In the genomic region with DNA sequence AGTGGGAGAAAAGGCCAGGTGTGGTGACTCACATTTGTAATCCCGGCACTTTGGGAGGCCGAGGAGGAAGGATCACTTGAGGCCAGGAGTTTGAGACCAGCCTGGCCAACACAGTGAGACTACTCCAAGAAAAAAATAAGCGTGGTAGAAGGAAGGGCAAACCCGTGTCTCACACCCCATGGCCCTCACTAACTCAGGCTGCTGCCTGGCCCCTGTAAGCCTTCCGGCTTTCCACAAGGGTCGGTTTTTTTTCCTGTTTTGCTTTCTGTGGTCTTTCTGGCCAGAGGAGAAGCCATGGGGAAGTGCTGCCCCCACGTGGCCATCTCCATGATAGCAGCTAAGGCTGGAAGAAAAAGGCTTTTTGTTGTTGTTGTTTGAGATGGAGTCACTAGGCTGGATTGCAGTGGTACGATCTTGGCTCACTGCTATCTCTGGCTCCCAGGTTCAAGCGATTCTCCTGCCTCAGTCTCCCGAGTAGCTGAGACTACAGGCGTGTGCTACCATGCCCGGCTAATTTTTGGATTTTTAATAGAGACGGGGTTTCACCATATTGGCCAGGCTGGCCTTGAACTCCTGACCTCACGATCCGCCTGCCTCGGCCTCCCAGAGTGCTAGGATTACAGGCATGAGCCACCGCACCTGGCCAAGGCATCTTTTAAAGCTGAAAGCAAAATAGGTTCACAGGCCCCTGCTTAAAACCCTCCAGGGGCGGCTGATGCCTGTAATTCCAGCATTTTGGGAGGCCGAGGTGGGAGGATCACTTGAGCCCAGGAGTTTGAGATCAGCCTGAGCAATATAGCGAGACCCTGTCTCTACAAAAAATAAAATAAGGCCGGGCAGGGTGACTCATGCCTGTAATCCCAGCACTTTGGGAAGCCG, we compare ENCODE assay signal across 8 cellular contexts. TPM values are rescaled to one million over a fixed set of nuclear protein-coding genes. Genes with fewer than 3 reads are reported as not detected.
A peak's percentile ranks its signal among the peaks of the same experiment; 100 is the strongest.
DNase-seq lines count a peak whose midpoint lies in the region; ATAC-seq, FAIRE-seq and TF ChIP-seq lines count a peak whose summit lies in the region.

No MANE protein-coding gene starts in this region.

- no peak overlapping the region for H3K27ac ChIP-seq in SK-N-SH (ENCODE audit: low read depth in 2 of 2, low read length in 1 of 2)

- no peaks in the 10 kb centered on the region for H3K9me2 ChIP-seq in SK-N-SH

- FAIRE-seq in urothelium cell line (lab: Jason Lieb, UNC): no peak

- H3K36me3 Mint-ChIP-seq in activated naive CD4-positive, alpha-beta T cell treated with anti-CD3 and anti-CD28 coated beads, Interleukin-2, amount 50 U/mL, for 72 hours: no peaks in the 10 kb centered on the region

- H3K4me2 ChIP-seq in SK-N-SH: no peak overlapping the region

- ATAC-seq in activated naive CD4-positive, alpha-beta T cell treated with anti-CD3 and anti-CD28 coated beads, Interleukin-2, amount 50 U/mL, for 72 hours: peak in 1 of 2 donors; percentile 21
- ATAC-seq in Right ventricle myocardium superior (ENCODE audit: poor library complexity) (peak; percentile 64), GM18870 (IDR thresholded peaks at IDR 0.05; ENCODE audit: unreplicated experiment) (no peak)

- DNase-seq in DMS79 treated with DMSO at 0.1 percent for 48 hours (lab: John Stamatoyannopoulos, UW) (peak; percentile 71), M059J (ENCODE audit: low read depth) (peak; percentile 62), SK-N-SH (peak; percentile 71), Right ventricle myocardium superior (peak; percentile 90), posterior vena cava (ENCODE audit: low spot score) (peak; percentile 94), urothelium cell line (ENCODE audit: low spot score) (peak; percentile 21)
- peak; percentile 79 to 92 for DNase-seq in activated naive CD4-positive, alpha-beta T cell treated with anti-CD3 and anti-CD28 coated beads, Interleukin-2, amount 50 U/mL, for 72 hours (ENCODE audit: low spot score in 2 of 2)

- no peak overlapping the region for H3K9ac ChIP-seq in SK-N-SH

- peak overlapping the region in 1 of 2 donors; percentile 52 for H3K27ac Mint-ChIP-seq in activated naive CD4-positive, alpha-beta T cell treated with anti-CD3 and anti-CD28 coated beads, Interleukin-2, amount 50 U/mL, for 72 hours

- TF ChIP-seq EP300 in SK-N-SH (IDR thresholded peaks at IDR 0.05; ENCODE audit: borderline replicate concordance in 1 of 2, low read depth in 1 of 2, low read length in 1 of 2): no peak

- H2AFZ ChIP-seq in SK-N-SH (ENCODE audit: low read depth): peak overlapping the region; percentile 50; the same call in 1 of the 2 replicates

- H3K4me3 ChIP-seq in SK-N-SH (ENCODE audit: low read depth in 2 of 2, low read length in 1 of 2): peak overlapping the region in 1 of 2 experiments; percentile 18; a peak in 1 of 4 replicates

- CTCF ChIA-PET in SK-N-SH (lab: Yijun Ruan, JAX): interaction anchor here (0.6 to 5.5 kb wide), 32 partner anchors 9 to 1796 kb away, joined by 3 to 75 read pairs (median 4); a partner anchor contains a TSS

- H4K20me1 ChIP-seq in SK-N-SH (ENCODE audit: insufficient read depth): no peaks in the 10 kb centered on the region

- H3K9me3 ChIP-seq in SK-N-SH: no peaks in the 10 kb centered on the region

- H3K9me3 Mint-ChIP-seq in activated naive CD4-positive, alpha-beta T cell treated with anti-CD3 and anti-CD28 coated beads, Interleukin-2, amount 50 U/mL, for 72 hours: no peaks in the 10 kb centered on the region

- peaks cover 21% of the 10 kb centered on the region for H3K27me3 ChIP-seq in SK-N-SH (ENCODE audit: insufficient read depth)

- intact Hi-C loops in Right ventricle myocardium superior (cut with DNase I) (loop anchor here (2.0 to 5.0 kb wide), 2 partner anchors 192 to 239 kb away; no protein-coding TSS in a partner anchor), posterior vena cava (cut with DNase I) (loop anchor here (2.0 to 5.0 kb wide), 3 partner anchors 190 to 239 kb away; no protein-coding TSS in a partner anchor)

- WGBS in SK-N-SH (ENCODE audit: low lambda C conversion rate): 27% methylated on average over 22 of the region's 22 CpGs

- TF ChIP-seq RAD21 in SK-N-SH (IDR thresholded peaks at IDR 0.05; ENCODE audit: low read length): peak; percentile 97

- no peaks in the 10 kb centered on the region for H3K36me3 ChIP-seq in SK-N-SH (replicated peaks in 1 of 2; ENCODE audit: control insufficient read depth in 1 of 2, insufficient read depth in 2 of 2, low read length in 1 of 2)

- no peaks in the 10 kb centered on the region for H3K4me1 ChIP-seq in SK-N-SH (ENCODE audit: control insufficient read depth in 1 of 2, insufficient read depth in 2 of 2, low read depth in 1 of 2, low read length in 1 of 2)

- no peaks in the 10 kb centered on the region for H3K79me2 ChIP-seq in SK-N-SH (ENCODE audit: insufficient read depth)

- POLR2A ChIA-PET in SK-N-SH (lab: Yijun Ruan, JAX): no interaction called here

- TF ChIP-seq CTCF in SK-N-SH (IDR thresholded peaks at IDR 0.05): peak; percentile 93

- no peaks in the 10 kb centered on the region for H3F3A ChIP-seq in SK-N-SH (replicated peaks; ENCODE audit: insufficient read depth)

TF ChIP-seq in SK-N-SH, 30 proteins besides CTCF, POLR2A, EP300 and RAD21:
- TF ChIP-seq ELF1 (IDR thresholded peaks at IDR 0.05) (no peak), FOXM1 (IDR thresholded peaks at IDR 0.05; ENCODE audit: low read depth) (no peak), FOXJ3 (CRISPR knock-in tag; IDR thresholded peaks at IDR 0.05) (no peak), EZH2phosphoT487 (IDR thresholded peaks at IDR 0.05; ENCODE audit: borderline replicate concordance, low read depth) (no peak), SMC3 (IDR thresholded peaks at IDR 0.05; ENCODE audit: low read depth, low read length) (peak; percentile 97)
- TF ChIP-seq, protein P1, sequence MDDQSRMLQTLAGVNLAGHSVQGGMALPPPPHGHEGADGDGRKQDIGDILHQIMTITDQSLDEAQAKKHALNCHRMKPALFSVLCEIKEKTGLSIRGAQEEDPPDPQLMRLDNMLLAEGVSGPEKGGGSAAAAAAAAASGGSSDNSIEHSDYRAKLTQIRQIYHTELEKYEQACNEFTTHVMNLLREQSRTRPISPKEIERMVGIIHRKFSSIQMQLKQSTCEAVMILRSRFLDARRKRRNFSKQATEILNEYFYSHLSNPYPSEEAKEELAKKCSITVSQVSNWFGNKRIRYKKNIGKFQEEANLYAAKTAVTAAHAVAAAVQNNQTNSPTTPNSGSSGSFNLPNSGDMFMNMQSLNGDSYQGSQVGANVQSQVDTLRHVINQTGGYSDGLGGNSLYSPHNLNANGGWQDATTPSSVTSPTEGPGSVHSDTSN (IDR thresholded peaks at IDR 0.05): no peak
- TF ChIP-seq, protein P2, sequence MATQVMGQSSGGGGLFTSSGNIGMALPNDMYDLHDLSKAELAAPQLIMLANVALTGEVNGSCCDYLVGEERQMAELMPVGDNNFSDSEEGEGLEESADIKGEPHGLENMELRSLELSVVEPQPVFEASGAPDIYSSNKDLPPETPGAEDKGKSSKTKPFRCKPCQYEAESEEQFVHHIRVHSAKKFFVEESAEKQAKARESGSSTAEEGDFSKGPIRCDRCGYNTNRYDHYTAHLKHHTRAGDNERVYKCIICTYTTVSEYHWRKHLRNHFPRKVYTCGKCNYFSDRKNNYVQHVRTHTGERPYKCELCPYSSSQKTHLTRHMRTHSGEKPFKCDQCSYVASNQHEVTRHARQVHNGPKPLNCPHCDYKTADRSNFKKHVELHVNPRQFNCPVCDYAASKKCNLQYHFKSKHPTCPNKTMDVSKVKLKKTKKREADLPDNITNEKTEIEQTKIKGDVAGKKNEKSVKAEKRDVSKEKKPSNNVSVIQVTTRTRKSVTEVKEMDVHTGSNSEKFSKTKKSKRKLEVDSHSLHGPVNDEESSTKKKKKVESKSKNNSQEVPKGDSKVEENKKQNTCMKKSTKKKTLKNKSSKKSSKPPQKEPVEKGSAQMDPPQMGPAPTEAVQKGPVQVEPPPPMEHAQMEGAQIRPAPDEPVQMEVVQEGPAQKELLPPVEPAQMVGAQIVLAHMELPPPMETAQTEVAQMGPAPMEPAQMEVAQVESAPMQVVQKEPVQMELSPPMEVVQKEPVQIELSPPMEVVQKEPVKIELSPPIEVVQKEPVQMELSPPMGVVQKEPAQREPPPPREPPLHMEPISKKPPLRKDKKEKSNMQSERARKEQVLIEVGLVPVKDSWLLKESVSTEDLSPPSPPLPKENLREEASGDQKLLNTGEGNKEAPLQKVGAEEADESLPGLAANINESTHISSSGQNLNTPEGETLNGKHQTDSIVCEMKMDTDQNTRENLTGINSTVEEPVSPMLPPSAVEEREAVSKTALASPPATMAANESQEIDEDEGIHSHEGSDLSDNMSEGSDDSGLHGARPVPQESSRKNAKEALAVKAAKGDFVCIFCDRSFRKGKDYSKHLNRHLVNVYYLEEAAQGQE (IDR thresholded peaks at IDR 0.05; ENCODE audit: low read depth, low read length): no peak

RNA-seq across cellular contexts. Expression of a gene that starts 7.5 kb away (rescaled TPM):
- 27.7 and 54.2 TPM in 2 replicates for total RNA-seq in M059J (2014; rRNA removed; shearing (Covaris generic))
- 11.3 and 11.7 TPM in 2 replicates for polyA plus RNA-seq in SK-N-SH (2012; rRNA removed)
- polyA plus RNA-seq in SK-N-SH (2012; cell fraction: cytosol; rRNA removed): 4.7 and 7.6 TPM in 2 replicates
- polyA plus RNA-seq in SK-N-SH (2012; cell fraction: nucleus; rRNA removed): 23.3 and 25.8 TPM in 2 replicates
- total RNA-seq in activated naive CD4-positive, alpha-beta T cell treated with anti-CD3 and anti-CD28 coated beads, Interleukin-2, amount 50 U/mL, for 72 hours: 10 to 100 TPM; 30.1 to 36.0 TPM
- total RNA-seq in Right ventricle myocardium superior: 7.0 TPM
- 10 to 100 TPM; 17.6 to 19.9 TPM for total RNA-seq in posterior vena cava

RNA-seq across cellular contexts. Expression of a gene that starts 47.0 kb away (rescaled TPM):
- total RNA-seq in M059J (2014; rRNA removed; shearing (Covaris generic)): 0.37 and 1.6 TPM in 2 replicates
- polyA plus RNA-seq in SK-N-SH (2012; rRNA removed): 1.9 and 3.6 TPM in 2 replicates
- 1.4 and 1.7 TPM in 2 replicates for polyA plus RNA-seq in SK-N-SH (2012; cell fraction: cytosol; rRNA removed)
- 5.0 and 5.6 TPM in 2 replicates for polyA plus RNA-seq in SK-N-SH (2012; cell fraction: nucleus; rRNA removed)
- total RNA-seq in activated naive CD4-positive, alpha-beta T cell treated with anti-CD3 and anti-CD28 coated beads, Interleukin-2, amount 50 U/mL, for 72 hours: 1 to 10 TPM; 3.6 TPM
- total RNA-seq in Right ventricle myocardium superior: 71.9 TPM
- 10 to 100 TPM; 47.5 to 63.0 TPM for total RNA-seq in posterior vena cava

Comparison
In these comparisons a context has a peak if more than half of its experiments do, and no peak if none do; other contexts are left out.
1. DNase-seq: peak in every context shown above with its lines; median percentile 94 in posterior vena cava; 90 in Right ventricle myocardium superior; 86 in activated naive CD4-positive, alpha-beta T cell treated with anti-CD3 and anti-CD28 coated beads, Interleukin-2, amount 50 U/mL, for 72 hours; 71 in DMS79 treated with DMSO at 0.1 percent for 48 hours; 71 in SK-N-SH; 62 in M059J; 21 in urothelium cell line.
2. RNA of a gene that starts 47.0 kb away (total RNA-seq): 71.9 TPM in Right ventricle myocardium superior (single experiment) and 47.5 to 63.0 TPM in posterior vena cava; 3.6 TPM in activated naive CD4-positive, alpha-beta T cell treated with anti-CD3 and anti-CD28 coated beads, Interleukin-2, amount 50 U/mL, for 72 hours and 0.37 to 1.6 TPM in M059J; every median in the first group is over 10 times any median in the second.